ENCODE assay signal across 28 cellular contexts in the genomic region with DNA sequence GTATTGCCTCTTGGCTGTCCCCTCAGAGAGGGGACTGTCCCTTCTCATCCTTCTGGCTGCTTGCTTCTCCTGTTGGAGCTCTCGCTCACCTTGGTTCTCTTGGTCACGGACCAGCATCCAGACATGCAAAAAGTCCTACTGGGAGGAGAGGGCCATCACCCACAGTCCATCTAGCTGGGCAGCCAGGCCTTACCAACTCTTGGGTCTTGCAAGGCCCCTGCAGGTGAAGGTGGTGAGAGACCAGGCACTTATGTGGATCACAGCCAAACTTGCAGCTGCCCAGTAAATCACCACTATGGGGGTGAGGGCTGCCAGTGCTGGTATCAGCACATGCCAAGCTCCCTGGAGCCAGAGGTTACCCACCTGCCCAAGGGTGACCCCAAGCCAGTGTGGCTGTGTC.
"Had no signal": no experiment of that assay in that cellular context is flagged by ENCODE, and none has a peak within 500 bp of the region (broad histone marks: within the 10 kb centered on the region; RNA-seq: fewer than 3 reads in every experiment).

No MANE protein-coding gene starts in this region.

- H3K4me3 ChIP-seq: esophagus squamous epithelium, heart right ventricle, left ventricle myocardium inferior, testis, transverse colon had no signal

- H3K27me3 Mint-ChIP-seq: activated CD4-positive, alpha-beta T cell treated with anti-CD3 and anti-CD28 coated beads, Interleukin-2, amount 10 ng/mL, durations not matched to agents 24 days and 14 days; naive thymus-derived CD8-positive, alpha-beta T cell had no signal

- H3K36me3 ChIP-seq: brain microvascular endothelial cell, WERI-Rb-1 had no signal

- DNase-seq: activated CD4-positive, CD25-positive, alpha-beta regulatory T cell treated with anti-CD3 and anti-CD28 coated beads, Interleukin-2, amount 50 U/mL, for 72 hours; activated gamma-delta T cell; activated naive CD4-positive, alpha-beta T cell treated with anti-CD3 and anti-CD28 coated beads, Interleukin-2, amount 50 U/mL, for 16 hours; amniotic stem cell; brain microvascular endothelial cell; caudate nucleus; dermis blood vessel endothelial cell; effector CD4-positive, alpha-beta T cell; esophagus squamous epithelium; foreskin melanocyte; heart right ventricle; left ventricle myocardium inferior; mammary epithelial cell; naive thymus-derived CD8-positive, alpha-beta T cell; occipital lobe; right cardiac atrium; stimulated activated CD4-positive, alpha-beta T cell treated with anti-CD3 and anti-CD28 coated beads, Interleukin-2, amount 100 ng/mL, for 48 hours; stimulated activated naive CD4-positive, alpha-beta T cell treated with Interleukin-2 at 50 U/mL for 16 hours; SW 1271; T-helper 9 cell; testis; transverse colon had no signal

- H3K9me3 ChIP-seq: testis had no signal

- ATAC-seq: activated CD8-positive, alpha-beta T cell treated with anti-CD3 and anti-CD28 coated beads, Interleukin-2, amount 10 ng/mL, durations not matched to agents 7 days and 5 days; naive thymus-derived CD8-positive, alpha-beta T cell; right cardiac atrium had no signal

- H3K4me3 Mint-ChIP-seq: activated CD4-positive, alpha-beta T cell treated with anti-CD3 and anti-CD28 coated beads, Interleukin-2, amount 10 ng/mL, durations not matched to agents 24 days and 14 days; activated CD8-positive, alpha-beta T cell treated with anti-CD3 and anti-CD28 coated beads, Interleukin-2, amount 10 ng/mL, durations not matched to agents 7 days and 5 days; mesothelial cell of epicardium; naive thymus-derived CD8-positive, alpha-beta T cell; neural crest cell; T-helper 1 cell treated with Interleukin-12 subunit alpha and Interleukin-12 subunit beta and Interleukin-4 antibody, amounts not matched to agents 30 μg/mL and 1 μg/mL, for 36 hours had no signal

- H3K27ac ChIP-seq: brain microvascular endothelial cell, esophagus squamous epithelium, heart right ventricle, left ventricle myocardium inferior, testis, transverse colon, WERI-Rb-1 had no signal

- H3K27ac Mint-ChIP-seq: activated CD4-positive, alpha-beta T cell treated with anti-CD3 and anti-CD28 coated beads, Interleukin-2, amount 10 ng/mL, durations not matched to agents 24 days and 14 days; activated CD8-positive, alpha-beta T cell treated with anti-CD3 and anti-CD28 coated beads, Interleukin-2, amount 10 ng/mL, durations not matched to agents 7 days and 5 days; mesothelial cell of epicardium; T-helper 1 cell treated with Interleukin-12 subunit alpha and Interleukin-12 subunit beta and Interleukin-4 antibody, amounts not matched to agents 30 μg/mL and 1 μg/mL, for 36 hours had no signal

- H3K27me3 ChIP-seq: brain microvascular endothelial cell, esophagus squamous epithelium, heart right ventricle, testis, transverse colon had no signal

- H3K4me1 ChIP-seq: esophagus squamous epithelium, heart right ventricle, transverse colon had no signal

- H3K4me1 Mint-ChIP-seq: activated CD4-positive, alpha-beta T cell treated with anti-CD3 and anti-CD28 coated beads, Interleukin-2, amount 10 ng/mL, durations not matched to agents 24 days and 14 days had no signal
